Comparison of ENCODE assay signal across 10 cellular contexts in the genomic region with DNA sequence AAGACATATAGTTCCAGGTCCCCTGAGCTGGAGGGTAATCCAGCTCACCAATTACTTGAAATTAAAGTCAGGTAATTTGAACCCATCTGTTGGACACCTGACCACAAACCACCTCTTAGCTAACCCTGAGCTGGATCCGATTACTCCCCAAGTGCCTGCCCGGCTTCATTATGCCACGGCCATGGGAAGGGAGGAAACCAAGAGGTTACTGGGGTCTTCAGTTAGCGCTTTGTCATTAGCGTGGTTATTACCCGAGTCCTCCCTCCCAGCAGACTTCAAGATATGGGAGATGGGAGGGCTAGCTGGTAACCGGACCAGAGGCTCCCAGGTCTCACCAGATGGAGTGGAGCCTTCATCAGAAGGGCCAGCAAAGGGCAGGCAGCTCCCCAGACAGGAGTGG.
"Had no signal": no experiment of that assay in that cellular context is flagged by ENCODE, and none has a peak within 500 bp of the region (broad histone marks: within the 10 kb centered on the region; RNA-seq: fewer than 3 reads in every experiment).

No MANE protein-coding gene starts in this region.

- H3K27me3 Mint-ChIP-seq: stimulated activated naive CD8-positive, alpha-beta T cell treated with anti-CD3 and anti-CD28 coated beads, Interleukin-15, Interleukin-2, amounts not matched to agents 100 ng/mL and 50 ng/mL, for 24 hours had no signal

- DNase-seq: adrenal gland, foreskin keratinocyte, islet precursor cell, retina, transverse colon, uterus had no signal

- ATAC-seq: activated CD4-positive, CD25-positive, alpha-beta regulatory T cell treated with anti-CD3 and anti-CD28 coated beads, Interleukin-2, amount 50 U/mL, for 24 hours; foreskin keratinocyte; left lobe of liver had no signal

- H3K27ac Mint-ChIP-seq: stimulated activated naive CD8-positive, alpha-beta T cell treated with anti-CD3 and anti-CD28 coated beads, Interleukin-15, Interleukin-2, amounts not matched to agents 100 ng/mL and 50 ng/mL, for 24 hours had no signal

- H3K9me3 Mint-ChIP-seq: stimulated activated naive CD8-positive, alpha-beta T cell treated with anti-CD3 and anti-CD28 coated beads, Interleukin-15, Interleukin-2, amounts not matched to agents 100 ng/mL and 50 ng/mL, for 24 hours; T-helper 1 cell treated with Interleukin-12 subunit alpha and Interleukin-12 subunit beta and Interleukin-4 antibody, amounts not matched to agents 30 μg/mL and 1 μg/mL, for 36 hours had no signal

- H3K4me3 Mint-ChIP-seq: T-helper 1 cell treated with Interleukin-12 subunit alpha and Interleukin-12 subunit beta and Interleukin-4 antibody, amounts not matched to agents 30 μg/mL and 1 μg/mL, for 36 hours had no signal
